8 cellular contexts compared by ENCODE assay signal in genomic region chr9:83199240-83199639, GRCh38.
DNase-seq lines count a peak whose midpoint lies in the region; ATAC-seq and TF ChIP-seq lines count a peak whose summit lies in the region.

No MANE protein-coding gene starts in this region.

- intact Hi-C loops in activated CD4-positive, alpha-beta memory T cell treated with anti-CD3 and anti-CD28 coated beads for 36 hours (cut with micrococcal nuclease) = no loop called here

- H3K4me3 ChIP-seq in BJ (ENCODE audit: low read depth, low read length) = no peak overlapping the region
- H3K4me3 ChIP-seq in fibroblast of mammary gland (ENCODE audit: control insufficient read depth, low read depth, low read length) = no peak overlapping the region

- H3K4me3 Mint-ChIP-seq in activated CD4-positive, alpha-beta memory T cell treated with anti-CD3 and anti-CD28 coated beads for 36 hours = no peak overlapping the region

- peaks cover 2% of the 10 kb centered on the region; the same call in 1 of the 2 replicates for H3K27me3 ChIP-seq in BJ (ENCODE audit: control insufficient read depth, insufficient read depth, low read length)

- TF ChIP-seq CTCF in BJ (IDR thresholded peaks at IDR 0.05; ENCODE audit: insufficient read depth, low read depth, low read length) (peak; percentile 43), fibroblast of mammary gland (conservative IDR thresholded peaks at IDR 0.05; ENCODE audit: control insufficient read depth, insufficient read depth, low read depth, low read length) (peak; percentile 38)

- CTCF ChIA-PET in BJ (lab: Yijun Ruan, JAX) = no interaction called here
- CTCF ChIA-PET in activated CD4-positive, alpha-beta memory T cell treated with anti-CD3 and anti-CD28 coated beads for 36 hours (lab: Charles Lee) = no interaction called here

- ATAC-seq in GM18511 (IDR thresholded peaks at IDR 0.05; ENCODE audit: unreplicated experiment) (no peak), HG02981 (IDR thresholded peaks at IDR 0.05; ENCODE audit: unreplicated experiment) (no peak)

- no peak for DNase-seq in BJ (ENCODE audit: low read depth)
- peak; percentile 19 for DNase-seq in HuH-7.5 (ENCODE audit: low spot score)
- DNase-seq in RPMI8226 = peak; percentile 64
- DNase-seq in fibroblast of mammary gland (ENCODE audit: low read depth) = peak; percentile 40
- DNase-seq in nucleus accumbens (lab: John Stamatoyannopoulos, UW) = peak in 34 of 56 donors; percentile 1 to 76 (median 23)
- no peak for DNase-seq in activated CD4-positive, alpha-beta memory T cell treated with anti-CD3 and anti-CD28 coated beads for 36 hours

- no peaks in the 10 kb centered on the region for H3K36me3 ChIP-seq in BJ (ENCODE audit: control insufficient read depth, insufficient read depth, low read length)

- POLR2A ChIA-PET in BJ (lab: Charles Lee) = no interaction called here
- POLR2A ChIA-PET in activated CD4-positive, alpha-beta memory T cell treated with anti-CD3 and anti-CD28 coated beads for 36 hours (lab: Charles Lee) = no interaction called here

- no peak overlapping the region for H3K27ac Mint-ChIP-seq in activated CD4-positive, alpha-beta memory T cell treated with anti-CD3 and anti-CD28 coated beads for 36 hours

- H3K27me3 Mint-ChIP-seq in activated CD4-positive, alpha-beta memory T cell treated with anti-CD3 and anti-CD28 coated beads for 36 hours = peaks cover 2% of the 10 kb centered on the region

- no peaks in the 10 kb centered on the region for H3K36me3 Mint-ChIP-seq in activated CD4-positive, alpha-beta memory T cell treated with anti-CD3 and anti-CD28 coated beads for 36 hours

- H3K9me3 Mint-ChIP-seq in activated CD4-positive, alpha-beta memory T cell treated with anti-CD3 and anti-CD28 coated beads for 36 hours = no peaks in the 10 kb centered on the region

- no peaks in the 10 kb centered on the region for H3K4me1 Mint-ChIP-seq in activated CD4-positive, alpha-beta memory T cell treated with anti-CD3 and anti-CD28 coated beads for 36 hours (ENCODE audit: low read depth)

Comparison
In these comparisons a context has a peak if more than half of its experiments do, and no peak if none do; other contexts are left out.
1. DNase-seq: peak in HuH-7.5 (single experiment), RPMI8226 (single experiment), fibroblast of mammary gland (single experiment) and nucleus accumbens (34 of 56); none in BJ (single experiment) and activated CD4-positive, alpha-beta memory T cell treated with anti-CD3 and anti-CD28 coated beads for 36 hours (single experiment).